ENCODE assay signal across 37 cellular contexts in genomic region chr20:9963029-9963428, GRCh38.
"Had no signal": no experiment of that assay in that cellular context is flagged by ENCODE, and none has a peak within 500 bp of the region (broad histone marks: within the 10 kb centered on the region; RNA-seq: fewer than 3 reads in every experiment).

No MANE protein-coding gene starts in this region.

- H3K4me3 ChIP-seq: adrenal gland, body of pancreas, breast epithelium, coronary artery had no signal

- H3K36me3 ChIP-seq: adrenal gland, brain microvascular endothelial cell, breast epithelium had no signal

- H3K4me1 Mint-ChIP-seq: activated CD4-positive, alpha-beta memory T cell treated with anti-CD3 and anti-CD28 coated beads, Interleukin-2, amount 10 ng/mL, durations not matched to agents 7 days and 5 days; activated CD4-positive, alpha-beta T cell treated with anti-CD3 and anti-CD28 coated beads for 36 hours; activated CD4-positive, alpha-beta T cell treated with anti-CD3 and anti-CD28 coated beads, Interleukin-2, amount 10 ng/mL, durations not matched to agents 7 days and 5 days; activated naive CD8-positive, alpha-beta T cell treated with anti-CD3 and anti-CD28 coated beads for 36 hours; activated T-helper 17 cell treated with anti-CD3 and anti-CD28 coated beads, Interleukin-2, amount 50 U/mL, for 72 hours had no signal

- H3K4me1 ChIP-seq: adrenal gland, body of pancreas, breast epithelium had no signal

- H3K36me3 Mint-ChIP-seq: activated naive CD4-positive, alpha-beta T cell treated with anti-CD3 and anti-CD28 coated beads, Interleukin-2, amount 50 U/mL, for 72 hours; activated naive CD8-positive, alpha-beta T cell treated with anti-CD3 and anti-CD28 coated beads for 36 hours had no signal

- H3K27ac ChIP-seq: adrenal gland, body of pancreas, brain microvascular endothelial cell, breast epithelium, coronary artery, VCaP had no signal

- DNase-seq: activated CD4-positive, alpha-beta memory T cell treated with anti-CD3 and anti-CD28 coated beads, Interleukin-2, amount 10 ng/mL, durations not matched to agents 7 days and 5 days; activated CD4-positive, alpha-beta T cell treated with anti-CD3 and anti-CD28 coated beads for 1 hour; activated CD4-positive, alpha-beta T cell treated with anti-CD3 and anti-CD28 coated beads for 36 hours; activated CD4-positive, alpha-beta T cell treated with anti-CD3 and anti-CD28 coated beads for 48 hours; activated CD4-positive, alpha-beta T cell treated with anti-CD3 and anti-CD28 coated beads, Interleukin-2, amount 10 ng/mL, durations not matched to agents 7 days and 5 days; activated CD4-positive, alpha-beta T cell treated with anti-CD3 and anti-CD28 coated beads, Interleukin-2, amount 50 U/mL, for 48 hours; activated CD4-positive, CD25-positive, alpha-beta regulatory T cell; activated CD8-positive, alpha-beta memory T cell treated with anti-CD3 and anti-CD28 coated beads, Interleukin-2, amount 50 U/mL, for 4 hours; activated effector memory CD4-positive, alpha-beta T cell treated with anti-CD3 and anti-CD28 coated beads, Interleukin-2, amount 50 U/mL, for 16 hours; activated gamma-delta T cell treated with Interleukin-2 at 50 U/mL for 16 hours; activated naive CD4-positive, alpha-beta T cell; activated naive CD4-positive, alpha-beta T cell treated with anti-CD3 and anti-CD28 coated beads for 36 hours; activated naive CD4-positive, alpha-beta T cell treated with anti-CD3 and anti-CD28 coated beads, Interleukin-2, amount 50 U/mL, for 16 hours; activated naive CD8-positive, alpha-beta T cell treated with anti-CD3 and anti-CD28 coated beads for 36 hours; activated T-cell treated with anti-CD3 and anti-CD28 coated beads for 4 hours; activated T-cell treated with anti-CD3 and anti-CD28 coated beads, Interleukin-2, amount 50 U/mL, for 1 hour; activated T-cell treated with anti-CD3 and anti-CD28 coated beads, Interleukin-2, amount 50 U/mL, for 4 hours; activated T-cell treated with anti-CD3 and anti-CD28 coated beads, Interleukin-2, amount 50 U/mL, for 72 hours; adrenal gland; amniotic stem cell; aorta; body of pancreas; brain microvascular endothelial cell; central memory CD4-positive, alpha-beta T cell; T-helper 2 cell; T-helper 9 cell had no signal

- FAIRE-seq: astrocyte, colon, TTC549 had no signal

- H3K27me3 ChIP-seq: adrenal gland, body of pancreas, brain microvascular endothelial cell, breast epithelium had no signal

- ATAC-seq: activated CD4-positive, alpha-beta T cell treated with anti-CD3 and anti-CD28 coated beads for 36 hours; activated CD4-positive, CD25-positive, alpha-beta regulatory T cell treated with anti-CD3 and anti-CD28 coated beads, Interleukin-2, amount 50 U/mL, for 24 hours; activated naive CD4-positive, alpha-beta T cell treated with anti-CD3 and anti-CD28 coated beads, Interleukin-2, amount 50 U/mL, for 72 hours; activated T-cell treated with anti-CD3 and anti-CD28 coated beads, Interleukin-2, amount 50 U/mL, for 4 hours; activated T-cell treated with anti-CD3 and anti-CD28 coated beads, Interleukin-2, amount 50 U/mL, for 72 hours; activated T-helper 17 cell treated with anti-CD3 and anti-CD28 coated beads, Interleukin-2, amount 50 U/mL, for 72 hours; body of pancreas had no signal

- H3K9me3 Mint-ChIP-seq: activated CD4-positive, alpha-beta memory T cell treated with anti-CD3 and anti-CD28 coated beads, Interleukin-2, amount 10 ng/mL, durations not matched to agents 7 days and 5 days; activated CD4-positive, alpha-beta T cell treated with anti-CD3 and anti-CD28 coated beads, Interleukin-2, amount 10 ng/mL, durations not matched to agents 7 days and 5 days; activated naive CD4-positive, alpha-beta T cell treated with anti-CD3 and anti-CD28 coated beads for 36 hours; activated naive CD4-positive, alpha-beta T cell treated with anti-CD3 and anti-CD28 coated beads, Interleukin-2, amount 50 U/mL, for 72 hours; activated naive CD8-positive, alpha-beta T cell treated with anti-CD3 and anti-CD28 coated beads for 36 hours; activated T-cell treated with anti-CD3 and anti-CD28 coated beads, Interleukin-2, amount 50 U/mL, for 4 hours; activated T-cell treated with anti-CD3 and anti-CD28 coated beads, Interleukin-2, amount 50 U/mL, for 72 hours; activated T-helper 1 cell treated with anti-CD3 and anti-CD28 coated beads, Interleukin-12 subunit alpha, Interleukin-12 subunit beta, Interleukin-2, Interleukin-4 antibody, amounts not matched to agents 30 ng/mL and 10 ng/mL and 1 ng/mL, durations not matched to agents 14 hours and 24 hours and 36 hours; T-helper 2 cell treated with Interferon-gamma antibody and Interleukin-4, amounts not matched to agents 5 μg/mL and 100 μg/mL, for 36 hours had no signal

- H3K4me3 Mint-ChIP-seq: activated CD4-positive, alpha-beta memory T cell treated with anti-CD3 and anti-CD28 coated beads, Interleukin-2, amount 10 ng/mL, durations not matched to agents 7 days and 5 days; activated CD4-positive, alpha-beta T cell treated with anti-CD3 and anti-CD28 coated beads for 36 hours; activated CD4-positive, alpha-beta T cell treated with anti-CD3 and anti-CD28 coated beads, Interleukin-2, amount 10 ng/mL, durations not matched to agents 7 days and 5 days; activated naive CD4-positive, alpha-beta T cell treated with anti-CD3 and anti-CD28 coated beads for 36 hours; activated naive CD8-positive, alpha-beta T cell treated with anti-CD3 and anti-CD28 coated beads for 36 hours; activated T-cell treated with anti-CD3 and anti-CD28 coated beads, Interleukin-2, amount 50 U/mL, for 4 hours; activated T-cell treated with anti-CD3 and anti-CD28 coated beads, Interleukin-2, amount 50 U/mL, for 72 hours; activated T-helper 1 cell treated with anti-CD3 and anti-CD28 coated beads, Interleukin-12 subunit alpha, Interleukin-12 subunit beta, Interleukin-2, Interleukin-4 antibody, amounts not matched to agents 30 ng/mL and 10 ng/mL and 1 ng/mL, durations not matched to agents 14 hours and 24 hours and 36 hours; activated T-helper 17 cell treated with anti-CD3 and anti-CD28 coated beads, Interleukin-2, amount 50 U/mL, for 72 hours; T-helper 2 cell treated with Interferon-gamma antibody and Interleukin-4, amounts not matched to agents 5 μg/mL and 100 μg/mL, for 36 hours had no signal

- H3K27ac Mint-ChIP-seq: activated CD4-positive, alpha-beta memory T cell treated with anti-CD3 and anti-CD28 coated beads, Interleukin-2, amount 10 ng/mL, durations not matched to agents 7 days and 5 days; activated CD4-positive, alpha-beta T cell treated with anti-CD3 and anti-CD28 coated beads for 36 hours; activated CD4-positive, alpha-beta T cell treated with anti-CD3 and anti-CD28 coated beads, Interleukin-2, amount 10 ng/mL, durations not matched to agents 7 days and 5 days; activated naive CD4-positive, alpha-beta T cell treated with anti-CD3 and anti-CD28 coated beads for 36 hours; activated naive CD4-positive, alpha-beta T cell treated with anti-CD3 and anti-CD28 coated beads, Interleukin-2, amount 50 U/mL, for 72 hours; activated naive CD8-positive, alpha-beta T cell treated with anti-CD3 and anti-CD28 coated beads for 36 hours; activated T-cell treated with anti-CD3 and anti-CD28 coated beads, Interleukin-2, amount 50 U/mL, for 72 hours; activated T-helper 1 cell treated with anti-CD3 and anti-CD28 coated beads, Interleukin-12 subunit alpha, Interleukin-12 subunit beta, Interleukin-2, Interleukin-4 antibody, amounts not matched to agents 30 ng/mL and 10 ng/mL and 1 ng/mL, durations not matched to agents 14 hours and 24 hours and 36 hours; activated T-helper 17 cell treated with anti-CD3 and anti-CD28 coated beads, Interleukin-2, amount 50 U/mL, for 72 hours; T-helper 2 cell treated with Interferon-gamma antibody and Interleukin-4, amounts not matched to agents 5 μg/mL and 100 μg/mL, for 36 hours had no signal

- H3K9me3 ChIP-seq: adrenal gland, body of pancreas, breast epithelium had no signal
